ENCODE assay signal across 8 cellular contexts in the genomic region with DNA sequence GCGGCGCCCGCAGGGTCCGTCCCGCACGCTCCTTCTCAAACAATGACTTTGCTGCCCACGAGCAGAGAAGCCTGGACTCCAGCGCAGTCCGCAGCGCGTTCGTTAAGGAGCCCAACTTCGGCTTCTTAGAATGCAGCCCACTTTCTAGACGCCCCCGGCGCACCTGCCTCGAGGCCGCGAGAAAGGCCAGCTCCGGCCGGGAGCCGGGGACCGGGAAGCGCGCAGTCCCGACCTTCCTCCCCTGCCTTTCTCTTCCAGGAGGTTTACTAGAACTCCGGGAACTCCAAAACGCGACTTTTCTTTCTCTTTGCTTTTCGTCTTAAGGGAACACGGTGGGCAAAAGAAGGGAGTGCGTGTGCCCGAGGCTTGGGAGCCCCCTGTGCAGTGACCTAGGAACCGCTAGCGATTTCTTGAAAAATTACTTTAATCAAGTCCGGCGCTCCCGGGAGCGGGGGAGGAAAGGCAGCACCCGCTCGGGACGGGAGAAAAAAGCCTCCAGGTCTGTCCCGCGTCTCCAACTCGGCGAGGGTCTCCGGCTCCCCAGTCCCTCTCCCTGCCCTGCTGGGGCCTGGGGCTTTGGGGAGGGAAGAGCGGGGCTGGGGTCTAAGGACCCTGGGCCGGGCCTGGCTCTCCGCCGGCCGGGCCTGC. TPM values are rescaled to one million over a fixed set of nuclear protein-coding genes. Genes with fewer than 3 reads are reported as not detected.
DNase-seq lines count a peak whose midpoint lies in the region; ATAC-seq, FAIRE-seq and TF ChIP-seq lines count a peak whose summit lies in the region.

No MANE protein-coding gene starts in this region.

- TF ChIP-seq POLR2A in spleen (IDR thresholded peaks at IDR 0.05), result no peak
- no peak for TF ChIP-seq POLR2A in GM12892 (IDR thresholded peaks at IDR 0.05; ENCODE audit: low read depth, low read length)

- 2 to 3% (median 3%) methylated on average over 35 to 52 of the region's 52 CpGs for WGBS in spleen, 5 donors

- no peaks in the 10 kb centered on the region for H3K9me3 Mint-ChIP-seq in T-cell

- H3K9me3 ChIP-seq in spleen, result no peaks in the 10 kb centered on the region

- H3K36me3 ChIP-seq in spleen, result no peaks in the 10 kb centered on the region

- CTCF ChIA-PET in T-cell (lab: Charles Lee), result no interaction called here

- no peak overlapping the region for H3K27ac Mint-ChIP-seq in T-cell

- no peak for FAIRE-seq in GM12892 (lab: Jason Lieb, UNC)

- H3K4me1 Mint-ChIP-seq in T-cell, result peaks cover 27 to 30% (median 29%) of the 10 kb centered on the region in 3 donors

- H3K36me3 Mint-ChIP-seq in T-cell, result no peaks in the 10 kb centered on the region

- peaks cover 33 to 54% (median 44%) of the 10 kb centered on the region in 6 donors for H3K4me1 ChIP-seq in spleen

- DNase-seq in NCI-H82 (lab: John Stamatoyannopoulos, UW), result peak; percentile 44
- DNase-seq in NCI-H82 treated with DMSO at 0.1 percent for 48 hours (lab: John Stamatoyannopoulos, UW; ENCODE audit: unreplicated experiment), result no peak
- DNase-seq in T-cell, result peak in 1 of 34 experiments; percentile 0
- peak in 1 of 2 donors; percentile 41 for DNase-seq in foreskin fibroblast
- DNase-seq in spleen, result no peak
- DNase-seq in GM12892 (ENCODE audit: insufficient read length), result no peak

- ATAC-seq in T-cell (replicated peaks in 1 of 4) (no peak), HG03025 (IDR thresholded peaks at IDR 0.05; ENCODE audit: low FRiP score, unreplicated experiment) (no peak), HG03521 (IDR thresholded peaks at IDR 0.05; ENCODE audit: unreplicated experiment) (no peak)

- H3K4me3 Mint-ChIP-seq in T-cell, result peak overlapping the region in 2 of 3 donors; percentile 45 to 68

- POLR2A ChIA-PET in T-cell (lab: Charles Lee), result no interaction called here

- intact Hi-C loops in spleen (cut with DNase I; ENCODE audit: low total_unique reads), result no loop called here

- H3K27me3 Mint-ChIP-seq in T-cell, result peaks cover 58 to 78% of the 10 kb centered on the region in 2 donors

- H3K27me3 ChIP-seq in spleen (replicated peaks in 1 of 7), result peaks cover 25 to 100% (median 98%) of the 10 kb centered on the region in 7 donors

- no peak overlapping the region for H3K27ac ChIP-seq in spleen

- H3K4me3 ChIP-seq in foreskin fibroblast (ENCODE audit: low read depth in 1 of 2, low read length in 2 of 2) (peak overlapping the region; percentile 29 to 36), spleen (peak overlapping the region; percentile 0 to 59 (median 30))

- TF ChIP-seq CTCF in foreskin fibroblast (IDR thresholded peaks at IDR 0.05; ENCODE audit: low read depth, low read length) (no peak), spleen (IDR thresholded peaks at IDR 0.05 in 8 of 11, conservative IDR thresholded peaks at IDR 0.05 in 3 of 11) (no peak)

RNA-seq across cellular contexts. Expression of a gene that starts 2.6 kb away (rescaled TPM):
- total RNA-seq in T-cell, result under 1 TPM in 3 of 5 donors, not detected in 2; 0.10 to 0.19 (median 0.15) TPM
- not detected for total RNA-seq in spleen
- polyA plus RNA-seq in spleen, result under 1 TPM; 0.06 to 0.12 (median 0.07) TPM
- 2.7 TPM for polyA plus RNA-seq in GM12892 (2012; ENCODE audit: missing spikeins)
